In the genomic region with DNA sequence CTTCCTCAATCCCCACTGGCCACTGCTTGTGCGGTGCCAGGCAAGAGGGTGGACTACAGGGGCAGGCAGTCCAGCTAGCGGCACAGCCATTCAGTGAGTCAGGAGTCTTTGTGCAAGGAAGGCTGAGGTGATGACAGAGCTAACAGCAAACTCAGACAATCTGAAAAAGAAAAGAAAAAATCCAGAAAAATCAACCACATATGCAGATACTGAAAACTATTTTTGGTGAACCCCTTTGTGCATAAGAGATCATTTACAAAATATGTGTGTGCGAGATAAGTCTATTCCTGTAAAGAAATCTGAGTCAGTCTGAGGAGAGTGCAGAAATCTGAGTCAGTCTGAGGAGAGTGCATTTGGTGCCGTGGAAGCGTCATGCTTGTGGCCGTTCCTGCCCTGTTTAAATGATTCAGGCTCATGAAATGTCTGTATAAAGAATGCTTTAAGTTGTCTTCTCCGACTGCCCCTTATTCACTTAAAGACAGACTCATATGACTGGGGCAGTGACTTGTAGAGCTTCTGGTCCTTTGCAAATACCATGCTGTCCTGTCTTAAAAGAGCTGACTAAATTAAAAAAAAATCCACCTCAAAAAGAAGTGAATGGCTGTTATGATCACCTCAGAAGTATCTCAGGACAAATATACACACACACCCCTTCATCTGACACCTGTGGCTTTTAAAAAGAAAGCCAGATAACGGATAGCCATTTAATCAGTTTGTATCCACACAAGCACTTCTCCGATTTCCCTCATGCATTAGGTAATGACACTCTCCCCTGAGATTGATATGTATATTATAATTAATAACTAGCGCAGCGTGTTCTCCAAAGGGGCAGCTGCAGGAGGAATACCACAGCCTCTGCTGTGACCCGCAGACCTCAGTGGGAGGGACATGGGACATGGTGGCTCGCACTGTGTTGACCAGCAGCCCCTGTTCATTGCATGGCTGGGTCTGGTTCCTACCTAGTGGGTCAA, we compare ENCODE assay signal across 8 cellular contexts. TPM values are rescaled to one million over a fixed set of nuclear protein-coding genes. Genes with fewer than 3 reads are reported as not detected.
DNase-seq lines count a peak whose midpoint lies in the region; ATAC-seq and TF ChIP-seq lines count a peak whose summit lies in the region.

No MANE protein-coding gene starts in this region.

- no peaks in the 10 kb centered on the region for H3K27me3 Mint-ChIP-seq in neural crest cell (ENCODE audit: low read depth)
- H3K27me3 Mint-ChIP-seq in activated T-cell treated with anti-CD3 and anti-CD28 coated beads, Interleukin-2, amount 50 U/mL, for 24 hours, result peaks cover 3% of the 10 kb centered on the region

- H3K27ac Mint-ChIP-seq in neural crest cell (ENCODE audit: unreplicated experiment), result peak overlapping the region; percentile 9
- no peak overlapping the region for H3K27ac Mint-ChIP-seq in activated T-cell treated with anti-CD3 and anti-CD28 coated beads, Interleukin-2, amount 50 U/mL, for 24 hours

- H3K4me1 Mint-ChIP-seq in neural crest cell, result peaks cover 35% of the 10 kb centered on the region
- no peaks in the 10 kb centered on the region for H3K4me1 Mint-ChIP-seq in activated T-cell treated with anti-CD3 and anti-CD28 coated beads, Interleukin-2, amount 50 U/mL, for 24 hours (ENCODE audit: low read depth)

- no peak for TF ChIP-seq CTCF in epithelial cell of esophagus (IDR thresholded peaks at IDR 0.05; ENCODE audit: insufficient read depth, low read depth, low read length, missing control alignments)
- TF ChIP-seq CTCF in neural crest cell (conservative IDR thresholded peaks at IDR 0.05), result no peak

- H3K9me3 Mint-ChIP-seq in neural crest cell, result no peaks in the 10 kb centered on the region
- H3K9me3 Mint-ChIP-seq in activated T-cell treated with anti-CD3 and anti-CD28 coated beads, Interleukin-2, amount 50 U/mL, for 24 hours, result no peaks in the 10 kb centered on the region

- no peaks in the 10 kb centered on the region for H3K36me3 Mint-ChIP-seq in neural crest cell (ENCODE audit: low read depth)
- no peaks in the 10 kb centered on the region for H3K36me3 Mint-ChIP-seq in activated T-cell treated with anti-CD3 and anti-CD28 coated beads, Interleukin-2, amount 50 U/mL, for 24 hours (ENCODE audit: low read depth)

- ATAC-seq in GM21825 (IDR thresholded peaks at IDR 0.05; ENCODE audit: unreplicated experiment), result no peak
- no peak for ATAC-seq in GM18511 (IDR thresholded peaks at IDR 0.05; ENCODE audit: unreplicated experiment)

- H3K4me3 ChIP-seq in epithelial cell of esophagus (ENCODE audit: low read length), result no peak overlapping the region

- DNase-seq in COLO829 (ENCODE audit: low spot score), result peak; percentile 77
- peak; percentile 67 for DNase-seq in NCI-H460 (ENCODE audit: extremely low read depth, low read depth)
- peak; percentile 98 for DNase-seq in epithelial cell of esophagus (ENCODE audit: low read depth)
- no peak for DNase-seq in neural crest cell (ENCODE audit: low read depth, low spot score)
- DNase-seq in activated T-cell treated with anti-CD3 and anti-CD28 coated beads, Interleukin-2, amount 50 U/mL, for 24 hours, result no peak
- no peak for DNase-seq in activated effector memory CD4-positive, alpha-beta T cell treated with anti-CD3 and anti-CD28 coated beads, Interleukin-2, amount 50 U/mL, for 16 hours

- no peak overlapping the region for H3K4me3 Mint-ChIP-seq in neural crest cell
- no peak overlapping the region for H3K4me3 Mint-ChIP-seq in activated T-cell treated with anti-CD3 and anti-CD28 coated beads, Interleukin-2, amount 50 U/mL, for 24 hours

RNA-seq across cellular contexts. Expression of a gene that starts 47.3 kb away (rescaled TPM):
- 96.0 and 106 TPM in 2 replicates for total RNA-seq in NCI-H460 (2014; rRNA removed; shearing (Covaris generic))
- 126 and 144 TPM in 2 replicates for polyA plus RNA-seq in NCI-H460 (2014; cell fraction: nucleus; rRNA removed)
- total RNA-seq in neural crest cell, result 124 and 134 TPM in 2 replicates

Comparison
In these comparisons a context has a peak if more than half of its experiments do, and no peak if none do; other contexts are left out.
1. DNase-seq: peak in COLO829 (single experiment), NCI-H460 (single experiment) and epithelial cell of esophagus (single experiment); none in neural crest cell (single experiment), activated T-cell treated with anti-CD3 and anti-CD28 coated beads, Interleukin-2, amount 50 U/mL, for 24 hours (single experiment) and activated effector memory CD4-positive, alpha-beta T cell treated with anti-CD3 and anti-CD28 coated beads, Interleukin-2, amount 50 U/mL, for 16 hours (single experiment).